In genomic region chr7:88307412-88307811, GRCh38 we compare ENCODE assay signal across 14 cellular contexts. TPM values are rescaled to one million over a fixed set of nuclear protein-coding genes. Genes with fewer than 3 reads are reported as not detected.
"Had no signal": no experiment of that assay in that cellular context is flagged by ENCODE, and none has a peak within 500 bp of the region (broad histone marks: within the 10 kb centered on the region; RNA-seq: fewer than 3 reads in every experiment).

No MANE protein-coding gene starts in this region.

- H3K4me1 ChIP-seq: ascending aorta had no signal

- DNase-seq: activated CD4-positive, alpha-beta memory T cell treated with anti-CD3 and anti-CD28 coated beads, Interleukin-2, amount 10 ng/mL, durations not matched to agents 7 days and 5 days; activated gamma-delta T cell treated with Interleukin-2 at 50 U/mL for 16 hours; activated naive CD8-positive, alpha-beta T cell treated with anti-CD3 and anti-CD28 coated beads, Interleukin-2, amount 10 ng/mL, durations not matched to agents 7 days and 5 days; activated T-cell treated with anti-CD3 and anti-CD28 coated beads, Interleukin-2, amount 50 U/mL, for 72 hours; stimulated activated CD4-positive, alpha-beta T cell treated with anti-CD3 and anti-CD28 coated beads, Interleukin-1b, Interleukin-23, amount 100 ng/mL, for 48 hours; T-helper 9 cell had no signal

- H3K27me3 ChIP-seq: ascending aorta, pancreas had no signal

- H3K4me3 Mint-ChIP-seq: activated CD4-positive, alpha-beta memory T cell treated with anti-CD3 and anti-CD28 coated beads, Interleukin-2, amount 10 ng/mL, durations not matched to agents 7 days and 5 days; stimulated activated memory B cell treated with anti-CD40 and anti-IgM and Interleukin-4, amounts not matched to agents 10 μg/mL and 1 μg/mL and 100 μg/mL, for 72 hours had no signal

- ATAC-seq: activated CD4-positive, alpha-beta T cell treated with anti-CD3 and anti-CD28 coated beads for 36 hours; activated T-cell treated with anti-CD3 and anti-CD28 coated beads, Interleukin-2, amount 50 U/mL, for 72 hours; stimulated activated memory B cell treated with anti-CD40 and anti-IgM and Interleukin-4, amounts not matched to agents 10 μg/mL and 1 μg/mL and 100 μg/mL, for 72 hours had no signal

- H3K27ac ChIP-seq: ascending aorta had no signal

- H3K36me3 ChIP-seq: ascending aorta, left lung, pancreas, spleen had no signal

- H3K36me3 Mint-ChIP-seq: activated naive CD8-positive, alpha-beta T cell treated with anti-CD3 and anti-CD28 coated beads, Interleukin-2, amount 10 ng/mL, durations not matched to agents 7 days and 5 days; stimulated activated memory B cell treated with anti-CD40 and anti-IgM and Interleukin-4, amounts not matched to agents 10 μg/mL and 1 μg/mL and 100 μg/mL, for 72 hours had no signal

- H3K9me3 ChIP-seq: ascending aorta, left lung, pancreas, spleen had no signal

- H3K9me3 Mint-ChIP-seq: activated CD4-positive, alpha-beta memory T cell treated with anti-CD3 and anti-CD28 coated beads, Interleukin-2, amount 10 ng/mL, durations not matched to agents 7 days and 5 days; activated naive CD8-positive, alpha-beta T cell treated with anti-CD3 and anti-CD28 coated beads, Interleukin-2, amount 10 ng/mL, durations not matched to agents 7 days and 5 days; activated T-cell treated with anti-CD3 and anti-CD28 coated beads, Interleukin-2, amount 50 U/mL, for 72 hours; stimulated activated memory B cell treated with anti-CD40 and anti-IgM and Interleukin-4, amounts not matched to agents 10 μg/mL and 1 μg/mL and 100 μg/mL, for 72 hours had no signal

RNA-seq across cellular contexts. Expression of gene STEAP4, which starts 0.7 kb away (rescaled TPM):
- total RNA-seq: activated CD4-positive, alpha-beta memory T cell treated with anti-CD3 and anti-CD28 coated beads, Interleukin-2, amount 10 ng/mL, durations not matched to agents 7 days and 5 days; activated CD4-positive, alpha-beta T cell treated with anti-CD3 and anti-CD28 coated beads for 36 hours; activated naive CD8-positive, alpha-beta T cell treated with anti-CD3 and anti-CD28 coated beads, Interleukin-2, amount 10 ng/mL, durations not matched to agents 7 days and 5 days; activated T-cell treated with anti-CD3 and anti-CD28 coated beads, Interleukin-2, amount 50 U/mL, for 72 hours; endothelial cell of umbilical vein; neural crest cell had no signal
